22 cellular contexts compared by ENCODE assay signal in the genomic region with DNA sequence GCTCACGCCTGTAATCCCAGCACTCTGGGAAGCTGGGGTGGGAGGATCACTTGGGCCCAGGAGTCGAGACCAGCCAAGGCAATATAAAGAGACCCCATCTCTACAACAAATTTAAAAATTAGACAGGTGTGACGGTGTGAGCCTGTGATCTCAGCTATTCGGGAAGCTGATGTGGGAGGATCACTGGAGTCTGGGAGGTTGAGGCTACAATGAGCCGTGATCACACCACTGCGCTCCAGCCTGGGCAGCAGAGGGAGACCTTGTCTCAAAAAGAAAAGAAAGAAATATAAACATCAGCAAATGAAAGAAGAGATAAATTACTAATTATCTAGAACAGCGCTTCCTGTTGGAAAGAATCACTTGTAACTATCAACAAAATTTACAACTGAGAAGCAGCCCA.
DNase-seq lines count a peak whose midpoint lies in the region; ATAC-seq and TF ChIP-seq lines count a peak whose summit lies in the region.
"Had no signal": no experiment of that assay in that cellular context is flagged by ENCODE, and none has a peak within 500 bp of the region (broad histone marks: within the 10 kb centered on the region; RNA-seq: fewer than 3 reads in every experiment).

No MANE protein-coding gene starts in this region.

- H3K4me3 ChIP-seq in HEK293 (ENCODE audit: low read depth, low read length) (no peak overlapping the region), astrocyte of the cerebellum (ENCODE audit: low read depth, low read length) (no peak overlapping the region), mesendoderm (ENCODE audit: low read length) (no peak overlapping the region), gastroesophageal sphincter (no peak overlapping the region)
- H3K4me3 ChIP-seq: mucosa of descending colon had no signal

- no peaks in the 10 kb centered on the region for H3K4me1 Mint-ChIP-seq in CD14-positive monocyte

- ATAC-seq in HG03378 (IDR thresholded peaks at IDR 0.05; ENCODE audit: unreplicated experiment) (no peak), gastroesophageal sphincter (no peak)
- ATAC-seq: left ventricle myocardium superior, mucosa of descending colon had no signal

- H3K4me2 ChIP-seq in mesendoderm (ENCODE audit: low read length), result no peak overlapping the region

- H3K27me3 ChIP-seq in mesendoderm (ENCODE audit: insufficient read depth, low read length, poor library complexity) (no peaks in the 10 kb centered on the region), gastroesophageal sphincter (no peaks in the 10 kb centered on the region)
- H3K27me3 ChIP-seq: neutrophil had no signal

- TF ChIP-seq CTCF in CD14-positive monocyte (IDR thresholded peaks at IDR 0.05) (peak; percentile 12), HEK293 (tag by site-specific recombination; IDR thresholded peaks at IDR 0.05) (no peak), astrocyte of the cerebellum (IDR thresholded peaks at IDR 0.05; ENCODE audit: low read depth, low read length, missing control alignments) (peak; percentile 14), gastroesophageal sphincter (IDR thresholded peaks at IDR 0.05) (no peak)

- no peak for TF ChIP-seq POLR2A in gastroesophageal sphincter (IDR thresholded peaks at IDR 0.05)

- no peak overlapping the region for H2BK5ac ChIP-seq in mesendoderm (ENCODE audit: low read length)

- peaks cover 0 to 5% (median 0%) of the 10 kb centered on the region in 7 donors for H3K9me3 Mint-ChIP-seq in CD14-positive monocyte
- H3K9me3 Mint-ChIP-seq: activated CD4-positive, alpha-beta T cell treated with anti-CD3 and anti-CD28 coated beads, Interleukin-2, amount 10 ng/mL, durations not matched to agents 7 days and 5 days; CD8-positive, alpha-beta memory T cell; central memory CD8-positive, alpha-beta T cell had no signal

- DNase-seq in CD14-positive monocyte (ENCODE audit: low spot score), result no peak
- no peak for DNase-seq in astrocyte of the cerebellum (ENCODE audit: low read depth)
- peak; percentile 43 for DNase-seq in mesendoderm
- DNase-seq in NOMO-1 treated with dmso at 0.1 percent for 144 hours (lab: John Stamatoyannopoulos, UW; ENCODE audit: unreplicated experiment), result no peak
- DNase-seq in effector CD8-positive, alpha-beta T cell (lab: John Stamatoyannopoulos, UW), result no peak
- DNase-seq: activated CD4-positive, alpha-beta T cell treated with anti-CD3 and anti-CD28 coated beads, Interleukin-2, amount 10 ng/mL, durations not matched to agents 7 days and 5 days; activated naive CD4-positive, alpha-beta T cell; amniotic stem cell; CD8-positive, alpha-beta memory T cell; DMS79 treated with DMSO at 0.1 percent for 48 hours; effector CD4-positive, alpha-beta T cell; head of caudate nucleus; left ventricle myocardium superior; mucosa of descending colon; NCI-H187; NCI-H446; SW 1271 had no signal

- no peaks in the 10 kb centered on the region for H3K27me3 Mint-ChIP-seq in CD14-positive monocyte (ENCODE audit: low read depth in 3 of 3)
- H3K27me3 Mint-ChIP-seq: activated CD4-positive, alpha-beta T cell treated with anti-CD3 and anti-CD28 coated beads, Interleukin-2, amount 10 ng/mL, durations not matched to agents 7 days and 5 days; CD8-positive, alpha-beta memory T cell; central memory CD8-positive, alpha-beta T cell had no signal

- H3K27ac Mint-ChIP-seq in CD14-positive monocyte, result peak overlapping the region in 1 of 7 donors; percentile 47
- H3K27ac Mint-ChIP-seq: activated CD4-positive, alpha-beta T cell treated with anti-CD3 and anti-CD28 coated beads, Interleukin-2, amount 10 ng/mL, durations not matched to agents 7 days and 5 days; CD8-positive, alpha-beta memory T cell had no signal

- no peak overlapping the region for H3K4ac ChIP-seq in mesendoderm (ENCODE audit: low read depth, low read length)

- CTCF ChIA-PET in HEK293 (lab: Yijun Ruan, JAX), result interaction anchor here (0.6 kb wide), 1 partner anchor 29 kb away, joined by 3 read pairs; no protein-coding TSS in a partner anchor

- no peak overlapping the region for H3K23ac ChIP-seq in mesendoderm (ENCODE audit: low read length)

- no peak overlapping the region for H2BK120ac ChIP-seq in mesendoderm (ENCODE audit: low read depth, low read length)

- TF ChIP-seq EP300 in gastroesophageal sphincter (IDR thresholded peaks at IDR 0.05), result no peak

- peaks cover 2% of the 10 kb centered on the region for H3K79me2 ChIP-seq in mesendoderm (ENCODE audit: control insufficient read depth, insufficient read depth, low read length)

- H3K36me3 Mint-ChIP-seq in CD14-positive monocyte, result peaks cover 11 to 12% of the 10 kb centered on the region in 2 donors

- no peaks in the 10 kb centered on the region for H3K36me3 ChIP-seq in HEK293 (ENCODE audit: control insufficient read depth in 2 of 2, insufficient read depth in 1 of 2, low read length in 2 of 2)
- no peaks in the 10 kb centered on the region for H3K36me3 ChIP-seq in mesendoderm (ENCODE audit: control insufficient read depth, insufficient read depth, low read length)
- no peaks in the 10 kb centered on the region for H3K36me3 ChIP-seq in gastroesophageal sphincter
- H3K36me3 ChIP-seq: neutrophil had no signal

- H3K27ac ChIP-seq in HEK293 (ENCODE audit: extremely low read depth, low read depth, low read length), result no peak overlapping the region
- no peak overlapping the region for H3K27ac ChIP-seq in mesendoderm (ENCODE audit: low read depth, low read length)
- no peak overlapping the region for H3K27ac ChIP-seq in gastroesophageal sphincter
- H3K27ac ChIP-seq: neutrophil had no signal

- H4K5ac ChIP-seq in mesendoderm (ENCODE audit: low read length), result no peak overlapping the region

- intact Hi-C loops in CD14-positive monocyte (cut with micrococcal nuclease), result no loop called here

- H3K79me1 ChIP-seq in mesendoderm (ENCODE audit: low read length), result peaks cover 9% of the 10 kb centered on the region

- WGBS in mesendoderm (ENCODE audit: extremely low coverage, insufficient coverage, low lambda C conversion rate), result no CpG with 5 or more reads among the region's 7 CpGs
- WGBS in gastroesophageal sphincter (ENCODE audit: low coverage in 1 of 2), 2 donors, result 91 to 100% methylated on average over 2 to 7 of the region's 7 CpGs

- H2AK5ac ChIP-seq in mesendoderm (ENCODE audit: low read length), result no peak overlapping the region

- no peaks in the 10 kb centered on the region for H3K4me1 ChIP-seq in HEK293 (ENCODE audit: control insufficient read depth, insufficient read depth, low read length)
- no peaks in the 10 kb centered on the region for H3K4me1 ChIP-seq in mesendoderm (ENCODE audit: control insufficient read depth, low read depth, low read length)
- peaks cover 0 to 9% (median 0%) of the 10 kb centered on the region in 3 donors for H3K4me1 ChIP-seq in gastroesophageal sphincter

- H3K56ac ChIP-seq in mesendoderm (ENCODE audit: low read length), result no peak overlapping the region

- in situ Hi-C loops in astrocyte of the cerebellum (cut with HindIII; ENCODE audit: low sequenced_read_pairs), result no loop called here

- H3K9ac ChIP-seq in mesendoderm (ENCODE audit: low read length), result no peak overlapping the region

- H3K9me3 ChIP-seq in HEK293 (ENCODE audit: control insufficient read depth, insufficient read depth, low read depth, low read length), result no peaks in the 10 kb centered on the region
- no peaks in the 10 kb centered on the region for H3K9me3 ChIP-seq in gastroesophageal sphincter
- H3K9me3 ChIP-seq: mucosa of descending colon, neutrophil had no signal

- POLR2A ChIA-PET in HEK293 (lab: Yijun Ruan, JAX), result no interaction called here

- no peak overlapping the region for H2BK15ac ChIP-seq in mesendoderm (replicated peaks; ENCODE audit: low read depth)

- no peak overlapping the region for H3K18ac ChIP-seq in mesendoderm (ENCODE audit: low read length)

- H4K8ac ChIP-seq in mesendoderm (ENCODE audit: low read depth, low read length), result no peak overlapping the region

- H3K4me3 Mint-ChIP-seq in CD14-positive monocyte, result no peak overlapping the region
- H3K4me3 Mint-ChIP-seq: activated CD4-positive, alpha-beta T cell treated with anti-CD3 and anti-CD28 coated beads, Interleukin-2, amount 10 ng/mL, durations not matched to agents 7 days and 5 days; CD8-positive, alpha-beta memory T cell; central memory CD8-positive, alpha-beta T cell had no signal

TF ChIP-seq in HEK293, 187 proteins besides CTCF, POLR2A, EP300 and RAD21:
- TF ChIP-seq ZBTB48 (tag by site-specific recombination; IDR thresholded peaks at IDR 0.05), result no peak
- TF ChIP-seq ZNF626 (tag by site-specific recombination; IDR thresholded peaks at IDR 0.05), result no peak
- 0 out of 2 replicates have a peak, but pooled peaks have one; percentile 7 for TF ChIP-seq ZNF654 (tag by site-specific recombination; IDR thresholded peaks at IDR 0.05; ENCODE audit: low read depth)

Comparison
In these comparisons a context has a peak if more than half of its experiments do, and no peak if none do; other contexts are left out.
1. CTCF ChIP-seq: peak in CD14-positive monocyte (single experiment) and astrocyte of the cerebellum (single experiment); none in HEK293 (single experiment) and gastroesophageal sphincter (0 of 4).